Comparison of ENCODE assay signal across 18 cellular contexts in the genomic region with DNA sequence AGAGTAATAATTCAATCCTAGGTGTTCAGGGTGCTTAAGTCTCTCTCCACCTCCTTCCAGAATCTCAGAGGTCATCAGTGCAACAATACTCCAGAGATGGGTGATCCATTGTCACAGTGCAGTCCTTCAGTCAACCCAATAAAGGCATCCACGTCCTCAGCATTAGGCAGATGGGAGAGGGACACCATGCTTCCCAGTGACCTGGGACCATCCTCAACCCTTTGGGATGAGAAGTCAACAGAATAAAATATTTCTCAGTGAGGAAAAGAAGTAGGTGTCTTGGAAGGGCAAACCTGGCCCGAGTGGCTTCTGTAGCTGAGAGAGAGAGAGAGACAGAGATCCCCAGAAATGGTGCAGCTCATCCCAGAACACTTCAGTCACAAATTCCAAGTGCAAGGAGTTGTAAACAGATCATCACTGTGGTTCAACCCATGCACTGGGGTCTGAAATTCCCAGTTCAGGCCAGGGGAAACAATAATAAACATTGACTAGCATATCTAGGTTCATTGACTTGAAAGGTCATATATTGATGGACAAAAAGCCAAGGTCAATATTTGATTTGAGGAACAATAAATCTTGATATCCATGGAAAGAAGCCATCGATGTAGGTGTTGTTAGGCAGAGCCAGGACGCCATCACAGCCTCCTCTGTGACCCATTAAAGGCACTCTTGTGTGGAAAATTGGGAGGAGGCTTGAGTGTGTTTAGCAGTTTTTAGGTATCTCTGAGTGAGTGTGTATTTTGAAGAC.
DNase-seq lines count a peak whose midpoint lies in the region; ATAC-seq and TF ChIP-seq lines count a peak whose summit lies in the region.
"Had no signal": no experiment of that assay in that cellular context is flagged by ENCODE, and none has a peak within 500 bp of the region (broad histone marks: within the 10 kb centered on the region; RNA-seq: fewer than 3 reads in every experiment).

No MANE protein-coding gene starts in this region.

- TF ChIP-seq CTCF in natural killer cell (IDR thresholded peaks at IDR 0.05) (no peak), LNCaP clone FGC (IDR thresholded peaks at IDR 0.05; ENCODE audit: control insufficient read depth, extremely low read depth, insufficient read depth) (no peak), right lobe of liver (IDR thresholded peaks at IDR 0.05) (no peak), colonic mucosa (IDR thresholded peaks at IDR 0.05) (no peak)

- H3K36me3 ChIP-seq in right lobe of liver (no peaks in the 10 kb centered on the region), colonic mucosa (no peaks in the 10 kb centered on the region)

- H3K4me1 Mint-ChIP-seq in natural killer cell treated with Interleukin-12 subunit alpha and Interleukin-12 subunit beta and Interleukin-15 and Interleukin-18, amount 100 ng/mL, for 72 hours (ENCODE audit: low read depth in 2 of 2), result no peaks in the 10 kb centered on the region
- no peaks in the 10 kb centered on the region for H3K4me1 Mint-ChIP-seq in natural killer cell
- H3K4me1 Mint-ChIP-seq: CD4-positive, CD25-positive, alpha-beta regulatory T cell had no signal

- H3K9ac ChIP-seq in colonic mucosa (ENCODE audit: low read depth in 2 of 2, low read length in 2 of 2), result no peak overlapping the region

- 48% methylated on average over 4 of the region's 4 CpGs for WGBS in right lobe of liver (ENCODE audit: insufficient coverage, low coverage, low lambda C conversion rate, missing lambda C conversion rate)

- no peaks in the 10 kb centered on the region for H3K36me3 Mint-ChIP-seq in natural killer cell treated with Interleukin-12 subunit alpha and Interleukin-12 subunit beta and Interleukin-15 and Interleukin-18, amount 100 ng/mL, for 72 hours
- H3K36me3 Mint-ChIP-seq in natural killer cell, result no peaks in the 10 kb centered on the region
- H3K36me3 Mint-ChIP-seq: CD4-positive, CD25-positive, alpha-beta regulatory T cell; CD8-positive, alpha-beta T cell had no signal

- H3K4me3 Mint-ChIP-seq in natural killer cell treated with Interleukin-12 subunit alpha and Interleukin-12 subunit beta and Interleukin-15 and Interleukin-18, amount 100 ng/mL, for 72 hours, result no peak overlapping the region
- H3K4me3 Mint-ChIP-seq in natural killer cell, result no peak overlapping the region
- H3K4me3 Mint-ChIP-seq: CD4-positive, CD25-positive, alpha-beta regulatory T cell; CD8-positive, alpha-beta T cell; GM23338; H9; HFFc6 had no signal

- TF ChIP-seq POLR2A in right lobe of liver (IDR thresholded peaks at IDR 0.05), result no peak

- no peak for ATAC-seq in natural killer cell treated with Interleukin-12 subunit alpha and Interleukin-12 subunit beta and Interleukin-15 and Interleukin-18, amount 100 ng/mL, for 72 hours
- no peak for ATAC-seq in natural killer cell
- ATAC-seq in right lobe of liver, result peak in 3 of 4 donors; percentile 8 to 48 (median 29)
- ATAC-seq: CD8-positive, alpha-beta T cell; GM12878; GM23338 had no signal

- H3K4me3 ChIP-seq in LNCaP clone FGC (ENCODE audit: low read depth, low read length) (no peak overlapping the region), right lobe of liver (no peak overlapping the region), colonic mucosa (no peak overlapping the region)
- H3K4me3 ChIP-seq: GM12878, GM23338 had no signal

- no peaks in the 10 kb centered on the region for H3K9me3 ChIP-seq in right lobe of liver
- H3K9me3 ChIP-seq in colonic mucosa, result no peaks in the 10 kb centered on the region
- H3K9me3 ChIP-seq: Caco-2 had no signal

- no peak overlapping the region for H3K27ac Mint-ChIP-seq in natural killer cell treated with Interleukin-12 subunit alpha and Interleukin-12 subunit beta and Interleukin-15 and Interleukin-18, amount 100 ng/mL, for 72 hours
- no peak overlapping the region for H3K27ac Mint-ChIP-seq in natural killer cell
- H3K27ac Mint-ChIP-seq: CD8-positive, alpha-beta T cell; GM23338; H9; HFFc6 had no signal

- no peaks in the 10 kb centered on the region for H3K27me3 ChIP-seq in right lobe of liver
- no peaks in the 10 kb centered on the region for H3K27me3 ChIP-seq in colonic mucosa

- H3K4me1 ChIP-seq in right lobe of liver (peaks cover 0 to 33% (median 12%) of the 10 kb centered on the region in 4 donors), colonic mucosa (no peaks in the 10 kb centered on the region)
- H3K4me1 ChIP-seq: Caco-2 had no signal

- no peaks in the 10 kb centered on the region for H3K9me3 Mint-ChIP-seq in natural killer cell treated with Interleukin-12 subunit alpha and Interleukin-12 subunit beta and Interleukin-15 and Interleukin-18, amount 100 ng/mL, for 72 hours
- no peaks in the 10 kb centered on the region for H3K9me3 Mint-ChIP-seq in natural killer cell
- H3K9me3 Mint-ChIP-seq: CD8-positive, alpha-beta T cell; GM23338; H9 had no signal

- peaks cover 9 to 26% of the 10 kb centered on the region in 2 donors for H3K27me3 Mint-ChIP-seq in natural killer cell treated with Interleukin-12 subunit alpha and Interleukin-12 subunit beta and Interleukin-15 and Interleukin-18, amount 100 ng/mL, for 72 hours
- H3K27me3 Mint-ChIP-seq in natural killer cell (ENCODE audit: low read depth in 2 of 2), result peaks cover 6 to 36% of the 10 kb centered on the region in 2 donors

- intact Hi-C loops in natural killer cell (cut with micrococcal nuclease) (no loop called here), right lobe of liver (cut with DNase I) (no loop called here), colonic mucosa (cut with DNase I) (no loop called here)

- DNase-seq in natural killer cell treated with Interleukin-12 subunit alpha and Interleukin-12 subunit beta and Interleukin-15 and Interleukin-18, amount 100 ng/mL, for 72 hours (ENCODE audit: low spot score), result peak; percentile 59
- DNase-seq in natural killer cell, result no peak
- peak; percentile 75 for DNase-seq in LNCaP clone FGC (ENCODE audit: low read depth)
- peak in 1 of 3 donors; percentile 9 for DNase-seq in right lobe of liver
- DNase-seq in colonic mucosa, result no peak
- DNase-seq in HCEC 1CT, result no peak
- DNase-seq: C1 segment of cervical spinal cord; Caco-2; CD4-positive, CD25-positive, alpha-beta regulatory T cell; CD8-positive, alpha-beta T cell; DMS 273 treated with DMSO at 0.1 percent for 48 hours; DMS79; EL; GDM1; H9; HFFc6 had no signal

- H3K27ac ChIP-seq in right lobe of liver (no peak overlapping the region), colonic mucosa (no peak overlapping the region)

Comparison
In these comparisons a context has a peak if more than half of its experiments do, and no peak if none do; other contexts are left out.
1. DNase-seq: peak in natural killer cell treated with Interleukin-12 subunit alpha and Interleukin-12 subunit beta and Interleukin-15 and Interleukin-18, amount 100 ng/mL, for 72 hours (single experiment) and LNCaP clone FGC (single experiment); none in natural killer cell (single experiment), colonic mucosa (single experiment) and HCEC 1CT (single experiment).
2. ATAC-seq: peak in right lobe of liver (3 of 4); none in natural killer cell treated with Interleukin-12 subunit alpha and Interleukin-12 subunit beta and Interleukin-15 and Interleukin-18, amount 100 ng/mL, for 72 hours (0 of 2) and natural killer cell (0 of 3).